Comparison of ENCODE assay signal across 1 cellular context in genomic region chr15:67178569-67179210, GRCh38.
TF ChIP-seq lines count a peak whose summit lies in the region.

No MANE protein-coding gene starts in this region.

TF ChIP-seq in SK-N-SH, 30 proteins besides CTCF, POLR2A, EP300 and RAD21 (continued from another document):
- TF ChIP-seq USF2 (IDR thresholded peaks at IDR 0.05; ENCODE audit: borderline replicate concordance, low read depth, low read length) (no peak), FOXJ3 (CRISPR knock-in tag; IDR thresholded peaks at IDR 0.05) (no peak), MXI1 (IDR thresholded peaks at IDR 0.05; ENCODE audit: low read depth, low read length) (no peak), TAF1 (IDR thresholded peaks at IDR 0.05; ENCODE audit: borderline replicate concordance, low read depth, low read length) (no peak)
- TF ChIP-seq, protein P1, sequence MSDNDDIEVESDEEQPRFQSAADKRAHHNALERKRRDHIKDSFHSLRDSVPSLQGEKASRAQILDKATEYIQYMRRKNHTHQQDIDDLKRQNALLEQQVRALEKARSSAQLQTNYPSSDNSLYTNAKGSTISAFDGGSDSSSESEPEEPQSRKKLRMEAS (IDR thresholded peaks at IDR 0.05; ENCODE audit: low read depth), result peak; percentile 81
TF ChIP-seq in SK-N-SH: peak in this region for 10.
